In genomic region chr17:43393944-43394482, GRCh38 we compare ENCODE assay signal across 1 cellular context.
TF ChIP-seq lines count a peak whose summit lies in the region.

No MANE protein-coding gene starts in this region.

TF ChIP-seq in HEK293, 187 proteins besides CTCF, POLR2A, EP300 and RAD21 (continued from another document and continues in another):
- no peak for TF ChIP-seq INSM2 (tag by site-specific recombination; IDR thresholded peaks at IDR 0.05)
- no peak for TF ChIP-seq ZNF768 (tag by site-specific recombination; IDR thresholded peaks at IDR 0.05)
- TF ChIP-seq GLIS1 (tag by site-specific recombination; IDR thresholded peaks at IDR 0.05), result no peak
- no peak for TF ChIP-seq ZNF280D (tag by site-specific recombination; IDR thresholded peaks at IDR 0.05)
- TF ChIP-seq ZNF664 (tag by site-specific recombination; IDR thresholded peaks at IDR 0.05), result no peak
- no peak for TF ChIP-seq ZNF521 (tag by site-specific recombination; IDR thresholded peaks at IDR 0.05)
- no peak for TF ChIP-seq ZNF248 (tag by site-specific recombination; IDR thresholded peaks at IDR 0.05)
- no peak for TF ChIP-seq GLIS2 (tag by site-specific recombination; IDR thresholded peaks at IDR 0.05)
- TF ChIP-seq ZFP37 (tag by site-specific recombination; IDR thresholded peaks at IDR 0.05), result 0 out of 2 replicates have a peak, but pooled peaks have one; percentile 33
- TF ChIP-seq ZNF19 (tag by site-specific recombination; IDR thresholded peaks at IDR 0.05; ENCODE audit: low read depth), result no peak
- no peak for TF ChIP-seq ZNF138 (tag by site-specific recombination; IDR thresholded peaks at IDR 0.05; ENCODE audit: borderline replicate concordance)
- 0 out of 2 replicates have a peak, but pooled peaks have one; percentile 18 for TF ChIP-seq ZNF518A (tag by site-specific recombination; conservative IDR thresholded peaks at IDR 0.05; ENCODE audit: low read depth)
- no peak for TF ChIP-seq ZNF24 (tag by site-specific recombination; IDR thresholded peaks at IDR 0.05)
- TF ChIP-seq ZNF169 (tag by site-specific recombination; IDR thresholded peaks at IDR 0.05), result no peak
- TF ChIP-seq ZNF121 (tag by site-specific recombination; IDR thresholded peaks at IDR 0.05), result no peak
- no peak for TF ChIP-seq ZNF777 (tag by site-specific recombination; IDR thresholded peaks at IDR 0.05; ENCODE audit: borderline replicate concordance)
- TF ChIP-seq MZF1 (tag by site-specific recombination; IDR thresholded peaks at IDR 0.05; ENCODE audit: borderline replicate concordance), result no peak
- TF ChIP-seq OVOL3 (tag by site-specific recombination; IDR thresholded peaks at IDR 0.05), result no peak
- TF ChIP-seq ZNF639 (tag by site-specific recombination; IDR thresholded peaks at IDR 0.05), result no peak
- no peak for TF ChIP-seq ZNF704 (tag by site-specific recombination; IDR thresholded peaks at IDR 0.05)
- TF ChIP-seq ZXDB (tag by site-specific recombination; IDR thresholded peaks at IDR 0.05), result no peak
- peak; percentile 42; the same call in 1 of the 2 replicates for TF ChIP-seq ZNF629 (tag by site-specific recombination; IDR thresholded peaks at IDR 0.05)
- TF ChIP-seq ZNF76 (tag by site-specific recombination; IDR thresholded peaks at IDR 0.05; ENCODE audit: borderline replicate concordance, low read depth), result no peak
- TF ChIP-seq ZNF148 (tag by site-specific recombination; IDR thresholded peaks at IDR 0.05; ENCODE audit: borderline replicate concordance), result no peak
- no peak for TF ChIP-seq KLF10 (tag by site-specific recombination; IDR thresholded peaks at IDR 0.05)
- no peak for TF ChIP-seq ZNF114 (tag by site-specific recombination; IDR thresholded peaks at IDR 0.05)
- TF ChIP-seq GLI4 (tag by site-specific recombination; IDR thresholded peaks at IDR 0.05), result no peak
- no peak for TF ChIP-seq ZNF155 (tag by site-specific recombination; IDR thresholded peaks at IDR 0.05)
- no peak for TF ChIP-seq ZNF10 (tag by site-specific recombination; IDR thresholded peaks at IDR 0.05)
- TF ChIP-seq KLF17 (tag by site-specific recombination; IDR thresholded peaks at IDR 0.05), result peak; percentile 33; the same call in 1 of the 2 replicates
- TF ChIP-seq ZNF133 (tag by site-specific recombination; IDR thresholded peaks at IDR 0.05), result no peak
- TF ChIP-seq ZNF266 (tag by site-specific recombination; IDR thresholded peaks at IDR 0.05; ENCODE audit: low read depth), result no peak
- TF ChIP-seq ZNF660 (tag by site-specific recombination; IDR thresholded peaks at IDR 0.05), result peak; percentile 78
- TF ChIP-seq ZFP41 (tag by site-specific recombination; IDR thresholded peaks at IDR 0.05; ENCODE audit: borderline replicate concordance), result no peak
- no peak for TF ChIP-seq ZNF837 (tag by site-specific recombination; IDR thresholded peaks at IDR 0.05)
- peak; percentile 69; the same call in 1 of the 2 replicates for TF ChIP-seq KLF8 (tag by site-specific recombination; IDR thresholded peaks at IDR 0.05)
- TF ChIP-seq ZNF362 (tag by site-specific recombination; IDR thresholded peaks at IDR 0.05), result no peak
- TF ChIP-seq ZBTB21 (tag by site-specific recombination; IDR thresholded peaks at IDR 0.05), result no peak
- TF ChIP-seq ZNF16 (tag by site-specific recombination; IDR thresholded peaks at IDR 0.05; ENCODE audit: low read depth), result no peak
- TF ChIP-seq ZEB2 (tag by site-specific recombination; IDR thresholded peaks at IDR 0.05), result 0 out of 2 replicates have a peak, but pooled peaks have one; percentile 35
- TF ChIP-seq BCL11B (tag by site-specific recombination; IDR thresholded peaks at IDR 0.05; ENCODE audit: low read depth), result no peak
- no peak for TF ChIP-seq RBAK (tag by site-specific recombination; IDR thresholded peaks at IDR 0.05)
- TF ChIP-seq ZBTB17 (tag by site-specific recombination; IDR thresholded peaks at IDR 0.05), result peak; percentile 26; the same call in 1 of the 2 replicates
- no peak for TF ChIP-seq HOXD13 (CRISPR knock-in tag; IDR thresholded peaks at IDR 0.05; ENCODE audit: borderline replicate concordance)
